Comparison of ENCODE assay signal across 1 cellular context in the genomic region with DNA sequence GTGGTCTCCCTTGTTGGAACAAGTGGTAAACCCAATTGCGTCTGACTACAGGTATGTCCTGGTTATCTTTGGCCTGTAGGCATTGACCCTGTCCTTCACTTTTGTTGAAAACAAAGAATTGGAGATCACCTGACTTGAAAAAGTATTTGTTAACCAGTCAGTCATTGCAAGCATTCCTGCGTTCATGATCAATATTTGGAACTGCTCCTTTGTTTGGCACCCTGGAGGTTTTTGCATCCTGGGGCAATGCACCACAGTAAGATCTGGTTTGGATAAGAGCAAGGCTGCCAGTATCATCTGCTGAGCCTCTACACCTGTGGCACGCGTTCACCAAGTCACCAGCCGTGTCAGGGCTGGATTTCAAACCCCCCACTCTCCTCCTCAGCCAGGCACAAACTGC.
TF ChIP-seq lines count a peak whose summit lies in the region.

No MANE protein-coding gene starts in this region.

TF ChIP-seq in HepG2, 621 proteins besides CTCF, POLR2A, EP300 and RAD21 (continued from another document):
- TF ChIP-seq, protein P1, sequence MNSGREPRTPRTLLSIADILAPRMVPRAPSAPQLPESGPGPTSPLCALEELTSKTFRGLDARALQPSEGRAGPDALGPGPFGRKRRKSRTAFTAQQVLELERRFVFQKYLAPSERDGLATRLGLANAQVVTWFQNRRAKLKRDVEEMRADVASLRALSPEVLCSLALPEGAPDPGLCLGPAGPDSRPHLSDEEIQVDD (CRISPR knock-in tag; IDR thresholded peaks at IDR 0.05; ENCODE audit: borderline replicate concordance) = no peak
- TF ChIP-seq SOX13 (IDR thresholded peaks at IDR 0.05) (no peak), SOX13 (CRISPR knock-in tag; conservative IDR thresholded peaks at IDR 0.05 in 1 of 2, IDR thresholded peaks at IDR 0.05 in 1 of 2) (peak in 1 of 2 experiments; percentile 42; a peak in 2 of 4 replicates)
- TF ChIP-seq, protein P2, sequence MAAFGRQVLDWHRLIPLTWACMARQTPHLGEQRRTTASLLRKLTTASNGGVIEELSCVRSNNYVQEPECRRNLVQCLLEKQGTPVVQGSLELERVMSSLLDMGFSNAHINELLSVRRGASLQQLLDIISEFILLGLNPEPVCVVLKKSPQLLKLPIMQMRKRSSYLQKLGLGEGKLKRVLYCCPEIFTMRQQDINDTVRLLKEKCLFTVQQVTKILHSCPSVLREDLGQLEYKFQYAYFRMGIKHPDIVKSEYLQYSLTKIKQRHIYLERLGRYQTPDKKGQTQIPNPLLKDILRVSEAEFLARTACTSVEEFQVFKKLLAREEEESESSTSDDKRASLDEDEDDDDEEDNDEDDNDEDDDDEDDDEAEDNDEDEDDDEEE (CRISPR knock-in tag; IDR thresholded peaks at IDR 0.05) = no peak
